11 cellular contexts compared by ENCODE assay signal in the genomic region with DNA sequence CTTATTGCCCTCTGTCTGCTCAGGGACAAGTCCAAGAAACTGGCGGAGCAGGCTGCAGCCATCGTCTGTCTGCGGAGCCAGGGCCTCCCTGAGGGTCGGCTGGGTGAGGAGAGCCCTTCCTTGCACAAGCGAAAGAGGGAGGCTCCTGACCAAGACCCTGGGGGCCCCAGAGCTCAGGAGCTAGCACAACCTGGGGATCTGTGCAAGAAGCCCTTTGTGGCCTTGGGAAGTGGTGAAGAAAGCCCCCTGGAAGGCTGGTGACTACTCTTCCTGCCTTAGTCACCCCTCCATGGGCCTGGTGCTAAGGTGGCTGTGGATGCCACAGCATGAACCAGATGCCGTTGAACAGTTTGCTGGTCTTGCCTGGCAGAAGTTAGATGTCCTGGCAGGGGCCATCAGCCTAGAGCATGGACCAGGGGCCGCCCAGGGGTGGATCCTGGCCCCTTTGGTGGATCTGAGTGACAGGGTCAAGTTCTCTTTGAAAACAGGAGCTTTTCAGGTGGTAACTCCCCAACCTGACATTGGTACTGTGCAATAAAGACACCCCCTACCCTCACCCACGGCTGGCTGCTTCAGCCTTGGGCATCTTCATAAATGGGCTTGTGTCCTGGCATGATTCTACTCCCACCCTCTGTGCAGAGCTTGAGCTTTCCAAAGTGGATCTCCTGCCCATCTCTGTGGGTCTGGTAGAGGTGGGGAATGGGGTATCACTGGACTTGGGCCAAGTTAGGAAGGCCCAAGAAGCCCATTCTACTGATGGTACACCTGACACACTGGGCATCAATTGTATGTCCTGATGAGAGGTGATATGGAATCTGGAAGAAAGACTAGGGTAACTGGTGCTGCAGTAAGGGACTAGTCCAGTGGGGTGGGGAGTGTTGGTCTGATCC. TPM values are rescaled to one million over a fixed set of nuclear protein-coding genes. Genes with fewer than 3 reads are reported as not detected.
A peak's percentile ranks its signal among the peaks of the same experiment; 100 is the strongest.
DNase-seq lines count a peak whose midpoint lies in the region; ATAC-seq, FAIRE-seq and TF ChIP-seq lines count a peak whose summit lies in the region.
"Had no signal": no experiment of that assay in that cellular context is flagged by ENCODE, and none has a peak within 500 bp of the region (broad histone marks: within the 10 kb centered on the region; RNA-seq: fewer than 3 reads in every experiment).

No MANE protein-coding gene starts in this region.

- FAIRE-seq in K562 (lab: Jason Lieb, UNC) = peak; percentile 40

- DNase-seq in breast epithelium (ENCODE audit: low spot score in 2 of 2) (no peak), MCF 10A (ENCODE audit: unreplicated experiment) (no peak), K562 (ENCODE audit: extremely low read depth in 1 of 4, low spot score in 3 of 4) (no peak), natural killer cell (no peak), transverse colon (no peak), SKM-1 (lab: John Stamatoyannopoulos, UW; ENCODE audit: unreplicated experiment) (no peak), amniotic stem cell (lab: John Stamatoyannopoulos, UW) (no peak)
- no peak for DNase-seq in stimulated activated naive CD4-positive, alpha-beta T cell treated with Interleukin-2 at 50 U/mL for 16 hours (lab: John Stamatoyannopoulos, UW)
- DNase-seq: H9, NCI-H1417 treated with DMSO at 0.1 percent for 48 hours, WERI-Rb-1 had no signal

- TF ChIP-seq POLR2A in breast epithelium (IDR thresholded peaks at IDR 0.05) = no peak
- no peak for TF ChIP-seq POLR2A in K562 (conservative IDR thresholded peaks at IDR 0.05)
- TF ChIP-seq POLR2A in transverse colon (IDR thresholded peaks at IDR 0.05) = no peak

- intact Hi-C loops in breast epithelium (cut with DNase I; ENCODE audit: low total_unique reads) = no loop called here
- intact Hi-C loops in MCF 10A (cut with micrococcal nuclease) = no loop called here
- intact Hi-C loops in K562 (cut with micrococcal nuclease) = no loop called here
- intact Hi-C loops in natural killer cell (cut with micrococcal nuclease) = no loop called here
- intact Hi-C loops in transverse colon (cut with DNase I; ENCODE audit: low total_unique reads) = no loop called here

- H4K20me1 ChIP-seq in K562 (replicated peaks; ENCODE audit: control insufficient read depth, insufficient read depth, low read length) = no peaks in the 10 kb centered on the region

- H3K4me3 Mint-ChIP-seq in MCF 10A (ENCODE audit: unreplicated experiment) (no peak overlapping the region), natural killer cell (peak overlapping the region; percentile 58)
- H3K4me3 Mint-ChIP-seq: H9 had no signal

- peak overlapping the region; percentile 80 for H2AFZ ChIP-seq in K562 (ENCODE audit: low read depth, low read length)

- H3K27ac Mint-ChIP-seq in MCF 10A (ENCODE audit: low read depth, unreplicated experiment) (no peak overlapping the region), natural killer cell (peak overlapping the region; percentile 81 to 93)
- H3K27ac Mint-ChIP-seq: H9 had no signal

- in situ Hi-C loops in K562 (cut with MboI) (loop anchor here (10.0 kb wide), 1 partner anchor 146 kb away; no protein-coding TSS in a partner anchor), transverse colon (cut with MboI; ENCODE audit: low pct_ligation_motif_present in 1 of 4, low pct_unique_long_range_greater_than_20kb in 1 of 4, low sequenced_read_pairs in 3 of 4) (loop anchor here in 2 of 4 donors (10.0 to 25.0 kb wide), 2 partner anchors 146 to 158 kb away; a partner anchor contains a TSS)

- H3K9ac ChIP-seq in K562 (ENCODE audit: insufficient read depth in 1 of 2, low read depth in 2 of 2, low read length in 2 of 2) = peak overlapping the region; percentile 75 to 90

- peaks cover 4% of the 10 kb centered on the region; the same call in 1 of the 3 replicates for H3K79me2 ChIP-seq in K562 (ENCODE audit: control insufficient read depth, insufficient read depth, low read length)

- H3K4me2 ChIP-seq in K562 (ENCODE audit: insufficient read depth, low read length) = peak overlapping the region; percentile 77

- H3K27me3 ChIP-seq in breast epithelium (no peaks in the 10 kb centered on the region), K562 (ENCODE audit: control insufficient read depth in 2 of 2, insufficient read depth in 2 of 2, low read length in 2 of 2) (no peaks in the 10 kb centered on the region), transverse colon (no peaks in the 10 kb centered on the region)

- ATAC-seq in K562 (no peak), natural killer cell (no peak)

- H3K27me3 Mint-ChIP-seq in MCF 10A (ENCODE audit: insufficient read depth, unreplicated experiment) = no peaks in the 10 kb centered on the region
- no peaks in the 10 kb centered on the region for H3K27me3 Mint-ChIP-seq in natural killer cell (ENCODE audit: low read depth in 2 of 2)

- H3K4me1 Mint-ChIP-seq in MCF 10A (ENCODE audit: insufficient read depth, unreplicated experiment) = no peaks in the 10 kb centered on the region
- H3K4me1 Mint-ChIP-seq in natural killer cell = peaks cover 84 to 86% of the 10 kb centered on the region in 2 donors

- H3K36me3 ChIP-seq in breast epithelium (no peaks in the 10 kb centered on the region), K562 (ENCODE audit: control insufficient read depth, insufficient read depth, low read length) (peaks cover 50% of the 10 kb centered on the region), transverse colon (peaks cover 0 to 4% (median 0%) of the 10 kb centered on the region in 4 donors)

- peaks cover 2% of the 10 kb centered on the region for H3K9me1 ChIP-seq in K562 (ENCODE audit: control insufficient read depth, insufficient read depth, low read length)

- CTCF ChIA-PET in MCF 10A (lab: Yijun Ruan, JAX) (interaction anchor here (0.9 kb wide), 1 partner anchor 11 kb away, joined by 4 read pairs; no protein-coding TSS in a partner anchor), K562 (lab: Yijun Ruan, JAX; ENCODE audit: low intra/inter-chr PET ratio) (interaction anchor here (0.6 kb wide), 1 partner anchor 63 kb away, joined by 3 read pairs; no protein-coding TSS in a partner anchor)

- no TSS peak for BruUV-seq in MCF 10A (replicated peaks; lab: Mats Ljungman, UMichigan)
- BruUV-seq in K562 (replicated peaks; lab: Mats Ljungman, UMichigan) = no TSS peak

- 85% methylated on average over 8 of the region's 8 CpGs for WGBS in K562 (ENCODE audit: insufficient coverage, low coverage, missing lambda C conversion rate)
- 86% methylated on average over 8 of the region's 8 CpGs; no CpG with 5 or more reads in 1 of the 2 donors for WGBS in transverse colon (ENCODE audit: low coverage in 1 of 2), 2 donors

- no peak for TF ChIP-seq RAD21 in K562 (CRISPR knock-in tag; conservative IDR thresholded peaks at IDR 0.05 in 1 of 2, IDR thresholded peaks at IDR 0.05 in 1 of 2)

- POLR2A ChIA-PET in MCF 10A (lab: Yijun Ruan, JAX) = no interaction called here
- POLR2A ChIA-PET in K562 (lab: Yijun Ruan, JAX) = interaction anchor here (0.8 to 2.3 kb wide), 4 partner anchors 7 to 56 kb away, joined by 3 to 11 read pairs (median 7); a partner anchor contains a TSS

- H3K9me3 ChIP-seq in breast epithelium = no peaks in the 10 kb centered on the region
- no peaks in the 10 kb centered on the region for H3K9me3 ChIP-seq in K562 (replicated peaks; ENCODE audit: control insufficient read depth, insufficient read depth, low read depth, low read length)
- no peaks in the 10 kb centered on the region for H3K9me3 ChIP-seq in transverse colon

- no peaks in the 10 kb centered on the region for H3K9me3 Mint-ChIP-seq in MCF 10A (ENCODE audit: unreplicated experiment)
- no peaks in the 10 kb centered on the region for H3K9me3 Mint-ChIP-seq in natural killer cell
- H3K9me3 Mint-ChIP-seq: H9 had no signal

- TF ChIP-seq EP300 in K562 (IDR thresholded peaks at IDR 0.05; ENCODE audit: low read length) (no peak), transverse colon (IDR thresholded peaks at IDR 0.05; ENCODE audit: low read depth) (no peak)

- H3K4me3 ChIP-seq in breast epithelium (no peak overlapping the region), K562 (no peak overlapping the region), transverse colon (no peak overlapping the region)

- peak overlapping the region; percentile 56 to 99 for H3K27ac ChIP-seq in breast epithelium
- H3K27ac ChIP-seq in K562 (ENCODE audit: extremely low read depth, low read depth, low read length) = peak overlapping the region; percentile 98
- peak overlapping the region; percentile 85 to 88 (median 87) for H3K27ac ChIP-seq in transverse colon
- H3K27ac ChIP-seq: WERI-Rb-1 had no signal

- no peak for TF ChIP-seq CTCF in breast epithelium (IDR thresholded peaks at IDR 0.05)
- no peak for TF ChIP-seq CTCF in MCF 10A (IDR thresholded peaks at IDR 0.05; ENCODE audit: unreplicated experiment)
- TF ChIP-seq CTCF in K562 (IDR thresholded peaks at IDR 0.05 in 2 of 3, conservative IDR thresholded peaks at IDR 0.05 in 1 of 3; ENCODE audit: insufficient read depth in 2 of 3, low read depth in 1 of 3, low read length in 3 of 3) = no peak
- TF ChIP-seq CTCF in natural killer cell (IDR thresholded peaks at IDR 0.05) = no peak
- no peak for TF ChIP-seq CTCF in transverse colon (IDR thresholded peaks at IDR 0.05)

- H3K36me3 Mint-ChIP-seq in MCF 10A (ENCODE audit: insufficient read depth, unreplicated experiment) (peaks cover 36% of the 10 kb centered on the region), natural killer cell (peaks cover 7% of the 10 kb centered on the region)

- H3K4me1 ChIP-seq in breast epithelium (peaks cover 2 to 4% of the 10 kb centered on the region in 2 donors), K562 (replicated peaks in 1 of 2; ENCODE audit: control insufficient read depth in 2 of 2, insufficient read depth in 2 of 2, low read length in 2 of 2) (peaks cover 49 to 60% of the 10 kb centered on the region in 2 experiments), transverse colon (peaks cover 31 to 49% (median 33%) of the 10 kb centered on the region in 4 donors)

RNA-seq across cellular contexts. Expression of a gene that starts 6.2 kb away (rescaled TPM):
- total RNA-seq in breast epithelium (10 to 100 TPM; 52.0 to 64.2 (median 60.6) TPM), MCF 10A (2022) (18.5 and 24.1 TPM in 2 replicates), K562 (2014; rRNA removed) (58.1 and 61.4 TPM in 2 replicates), K562 (2014; rRNA removed; fragmentation: Illumina TruSeq; extraction: Trizol) (56.9 and 65.9 TPM in 2 replicates), K562 (2015; rRNA removed; fragmentation: Illumina TruSeq; extraction: Trizol) (56.8 and 59.4 TPM in 2 replicates), K562 (2021) (86.7 and 98.4 TPM in 2 replicates), natural killer cell (100 to 1,000 TPM; 241 to 282 (median 263) TPM), transverse colon (100 to 1,000 TPM in 1 of 4 donors, 10 to 100 TPM in 3; 27.5 to 107 (median 41.6) TPM)
- total RNA-seq in K562 (2011; cell fraction: chromatin; rRNA removed; ENCODE audit: low replicate concordance) = 152 and 242 TPM in 2 replicates
- total RNA-seq in K562 (2011; cell fraction: nucleolus; rRNA removed) = 77.9 and 81.3 TPM in 2 replicates
- 116 and 142 TPM in 2 replicates for total RNA-seq in K562 (2011; cell fraction: nucleoplasm; rRNA removed)
- polyA plus RNA-seq in K562 (2011; rRNA removed) (70.7 and 96.9 TPM in 2 replicates), K562 (2014; fragmentation: Illumina TruSeq; extraction: Trizol) (55.3 and 63.6 TPM in 2 replicates), K562 (2014; fragmentation: Nextera tagmentation; extraction: Ambion mirVana) (10 to 100 TPM; 15.7 to 19.1 TPM), K562 (2014; rRNA removed) (47.3 and 54.8 TPM in 2 replicates)
- 71.3 and 73.3 TPM in 2 replicates for polyA plus RNA-seq in K562 (2011; cell fraction: cytosol; rRNA removed)
- polyA plus RNA-seq in K562 (2011; cell fraction: nucleus; rRNA removed) = 58.7 and 63.9 TPM in 2 replicates
- 31.9 and 42.7 TPM in 2 replicates for polyA plus RNA-seq in K562 (2012)
- polyA minus RNA-seq in K562 (2011; rRNA and poly(A)+ RNA removed) = 214 and 224 TPM in 2 replicates
- polyA minus RNA-seq in K562 (2011; cell fraction: cytosol; rRNA and poly(A)+ RNA removed) = 65.3 and 93.0 TPM in 2 replicates
- polyA minus RNA-seq in K562 (2011; cell fraction: nucleus; rRNA and poly(A)+ RNA removed) = 63.7 and 91.3 TPM in 2 replicates

RNA-seq across cellular contexts. Expression of a gene that starts 55.9 kb away (rescaled TPM):
- total RNA-seq in breast epithelium (10 to 100 TPM in 1 of 3 donors, 1 to 10 TPM in 2; 6.9 to 10.5 (median 7.7) TPM), MCF 10A (2022) (24.2 and 26.4 TPM in 2 replicates), K562 (2014; rRNA removed) (22.3 and 22.5 TPM in 2 replicates), K562 (2014; rRNA removed; fragmentation: Illumina TruSeq; extraction: Trizol) (17.8 and 20.9 TPM in 2 replicates), K562 (2015; rRNA removed; fragmentation: Illumina TruSeq; extraction: Trizol) (21.5 and 22.5 TPM in 2 replicates), K562 (2021) (21.7 and 25.6 TPM in 2 replicates), natural killer cell (10 to 100 TPM; 21.6 to 24.2 (median 22.7) TPM), transverse colon (10 to 100 TPM in 3 of 4 donors, 1 to 10 TPM in 1; 9.2 to 13.1 (median 11.2) TPM)
- 74.9 and 112 TPM in 2 replicates for total RNA-seq in K562 (2011; cell fraction: chromatin; rRNA removed; ENCODE audit: low replicate concordance)
- 54.5 and 61.7 TPM in 2 replicates for total RNA-seq in K562 (2011; cell fraction: nucleolus; rRNA removed)
- 68.8 and 69.1 TPM in 2 replicates for total RNA-seq in K562 (2011; cell fraction: nucleoplasm; rRNA removed)
- polyA plus RNA-seq in K562 (2011; rRNA removed) (13.0 and 16.3 TPM in 2 replicates), K562 (2014; fragmentation: Illumina TruSeq; extraction: Trizol) (19.4 and 20.6 TPM in 2 replicates), K562 (2014; fragmentation: Nextera tagmentation; extraction: Ambion mirVana) (1 to 10 TPM; 5.8 to 9.3 TPM), K562 (2014; rRNA removed) (13.3 and 15.1 TPM in 2 replicates)
- 16.5 and 19.6 TPM in 2 replicates for polyA plus RNA-seq in K562 (2011; cell fraction: cytosol; rRNA removed)
- 68.4 and 74.9 TPM in 2 replicates for polyA plus RNA-seq in K562 (2011; cell fraction: nucleus; rRNA removed)
- 11.7 and 12.5 TPM in 2 replicates for polyA plus RNA-seq in K562 (2012)
- polyA minus RNA-seq in K562 (2011; rRNA and poly(A)+ RNA removed) = 32.9 and 41.8 TPM in 2 replicates
- 10.8 and 20.7 TPM in 2 replicates for polyA minus RNA-seq in K562 (2011; cell fraction: cytosol; rRNA and poly(A)+ RNA removed)
- 27.3 and 35.1 TPM in 2 replicates for polyA minus RNA-seq in K562 (2011; cell fraction: nucleus; rRNA and poly(A)+ RNA removed)

RNA-seq across cellular contexts. Expression of a gene that starts 55.9 kb away (rescaled TPM):
- 1 to 10 TPM; 7.2 to 7.5 (median 7.5) TPM for total RNA-seq in breast epithelium
- total RNA-seq in MCF 10A (2022) = 9.3 and 11.7 TPM in 2 replicates
- total RNA-seq in K562 (2011; cell fraction: chromatin; rRNA removed; ENCODE audit: low replicate concordance) = 9.9 and 32.8 TPM in 2 replicates
- 32.9 and 43.2 TPM in 2 replicates for total RNA-seq in K562 (2011; cell fraction: nucleolus; rRNA removed)
- total RNA-seq in K562 (2011; cell fraction: nucleoplasm; rRNA removed) = 15.0 and 22.7 TPM in 2 replicates
- total RNA-seq in K562 (2014; rRNA removed) = 21.1 and 27.1 TPM in 2 replicates
- total RNA-seq in K562 (2014; rRNA removed; fragmentation: Illumina TruSeq; extraction: Trizol) = 13.0 and 13.1 TPM in 2 replicates
- total RNA-seq in K562 (2015; rRNA removed; fragmentation: Illumina TruSeq; extraction: Trizol) = 15.9 and 16.3 TPM in 2 replicates
- 22.5 and 24.5 TPM in 2 replicates for total RNA-seq in K562 (2021)
- polyA plus RNA-seq in K562 (2011; rRNA removed) = 17.6 and 21.9 TPM in 2 replicates
- 17.2 and 40.7 TPM in 2 replicates for polyA plus RNA-seq in K562 (2011; cell fraction: cytosol; rRNA removed)
- 12.1 and 14.4 TPM in 2 replicates for polyA plus RNA-seq in K562 (2011; cell fraction: nucleus; rRNA removed)
- polyA plus RNA-seq in K562 (2012) = 13.7 and 14.7 TPM in 2 replicates
- 13.7 and 15.5 TPM in 2 replicates for polyA plus RNA-seq in K562 (2014; fragmentation: Illumina TruSeq; extraction: Trizol)
- polyA plus RNA-seq in K562 (2014; fragmentation: Nextera tagmentation; extraction: Ambion mirVana) = 1 to 10 TPM; 2.8 to 3.5 TPM
- 24.5 and 28.7 TPM in 2 replicates for polyA plus RNA-seq in K562 (2014; rRNA removed)
- 14.8 and 17.9 TPM in 2 replicates for polyA minus RNA-seq in K562 (2011; rRNA and poly(A)+ RNA removed)
- 7.6 and 12.9 TPM in 2 replicates for polyA minus RNA-seq in K562 (2011; cell fraction: cytosol; rRNA and poly(A)+ RNA removed)
- 15.3 and 25.1 TPM in 2 replicates for polyA minus RNA-seq in K562 (2011; cell fraction: nucleus; rRNA and poly(A)+ RNA removed)
- 10 to 100 TPM; 17.4 to 19.0 (median 17.9) TPM for total RNA-seq in natural killer cell
- total RNA-seq in transverse colon = 10 to 100 TPM in 1 of 4 donors, 1 to 10 TPM in 3; 4.8 to 13.1 (median 6.2) TPM
